17 cellular contexts compared by ENCODE assay signal in the genomic region with DNA sequence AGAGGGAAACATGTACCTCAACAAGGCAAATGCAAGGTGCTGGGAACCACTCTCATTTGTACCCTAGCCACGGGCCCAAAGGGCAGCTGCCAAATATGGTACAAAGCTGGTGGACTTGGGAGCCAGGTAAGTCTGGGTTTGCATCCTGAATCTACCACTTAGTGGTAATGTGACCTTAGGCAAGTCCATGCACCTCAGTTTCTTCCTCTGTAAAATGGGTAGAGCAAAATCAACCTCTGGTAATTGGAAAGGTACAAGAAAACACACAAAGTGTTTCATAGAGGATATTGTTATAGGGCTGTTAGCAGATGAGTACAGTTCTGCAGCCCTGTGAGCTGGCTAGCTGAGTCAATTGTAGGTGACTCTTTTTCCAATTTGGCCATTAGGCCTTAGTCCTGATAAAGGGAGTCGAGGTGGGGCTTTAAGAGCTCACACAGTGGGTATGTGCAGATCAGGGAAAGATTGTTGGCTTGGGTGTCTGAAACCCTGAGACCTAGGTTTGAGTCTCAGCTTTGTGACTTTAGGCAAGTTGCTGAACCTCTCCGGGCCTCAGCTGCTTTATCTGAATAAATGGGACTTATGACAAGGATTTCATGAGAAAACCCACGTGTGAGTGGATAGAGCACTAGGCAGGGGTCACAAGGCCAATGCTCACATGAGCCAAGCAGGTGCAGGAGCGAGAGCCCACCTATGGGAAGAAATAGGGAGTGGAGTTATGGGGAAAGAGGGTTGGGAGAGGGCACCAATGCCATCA.
DNase-seq lines count a peak whose midpoint lies in the region; ATAC-seq lines count a peak whose summit lies in the region.
"Had no signal": no experiment of that assay in that cellular context is flagged by ENCODE, and none has a peak within 500 bp of the region (broad histone marks: within the 10 kb centered on the region; RNA-seq: fewer than 3 reads in every experiment).

No MANE protein-coding gene starts in this region.

- H3K27ac Mint-ChIP-seq in activated T-cell treated with anti-CD3 and anti-CD28 coated beads, Interleukin-2, amount 50 U/mL, for 72 hours = no peak overlapping the region
- H3K27ac Mint-ChIP-seq in activated T-helper 17 cell treated with anti-CD3 and anti-CD28 coated beads, Interleukin-2, amount 50 U/mL, for 72 hours = no peak overlapping the region
- H3K27ac Mint-ChIP-seq in natural killer cell treated with Interleukin-12 subunit alpha and Interleukin-12 subunit beta and Interleukin-15 and Interleukin-18, amount 100 ng/mL, for 72 hours = no peak overlapping the region
- no peak overlapping the region for H3K27ac Mint-ChIP-seq in activated T-helper 1 cell treated with anti-CD3 and anti-CD28 coated beads, Interleukin-12 subunit alpha, Interleukin-12 subunit beta, Interleukin-2, Interleukin-4 antibody, amounts not matched to agents 30 ng/mL and 10 ng/mL and 1 ng/mL, durations not matched to agents 14 hours and 24 hours and 36 hours
- H3K27ac Mint-ChIP-seq: CD4-positive, alpha-beta memory T cell had no signal

- H3K4me3 ChIP-seq in GM23248 = no peak overlapping the region
- H3K4me3 ChIP-seq: BLaER1 had no signal

- H3K9me3 Mint-ChIP-seq in activated T-cell treated with anti-CD3 and anti-CD28 coated beads, Interleukin-2, amount 50 U/mL, for 72 hours = peaks cover 0 to 2% of the 10 kb centered on the region in 2 donors
- no peaks in the 10 kb centered on the region for H3K9me3 Mint-ChIP-seq in activated T-helper 17 cell treated with anti-CD3 and anti-CD28 coated beads, Interleukin-2, amount 50 U/mL, for 72 hours
- H3K9me3 Mint-ChIP-seq in natural killer cell treated with Interleukin-12 subunit alpha and Interleukin-12 subunit beta and Interleukin-15 and Interleukin-18, amount 100 ng/mL, for 72 hours = no peaks in the 10 kb centered on the region
- H3K9me3 Mint-ChIP-seq in activated T-helper 1 cell treated with anti-CD3 and anti-CD28 coated beads, Interleukin-12 subunit alpha, Interleukin-12 subunit beta, Interleukin-2, Interleukin-4 antibody, amounts not matched to agents 30 ng/mL and 10 ng/mL and 1 ng/mL, durations not matched to agents 14 hours and 24 hours and 36 hours = no peaks in the 10 kb centered on the region
- H3K9me3 Mint-ChIP-seq: CD4-positive, alpha-beta memory T cell had no signal

- intact Hi-C loops in activated T-helper 1 cell treated with anti-CD3 and anti-CD28 coated beads, Interleukin-12 subunit alpha, Interleukin-12 subunit beta, Interleukin-2, Interleukin-4 antibody, amounts not matched to agents 30 ng/mL and 10 ng/mL and 1 ng/mL, durations not matched to agents 14 hours and 24 hours and 36 hours (cut with micrococcal nuclease) = loop anchor here (2.0 to 5.0 kb wide), 2 partner anchors 86 to 131 kb away; no protein-coding TSS in a partner anchor

- no peak overlapping the region for H3K4me3 Mint-ChIP-seq in activated T-cell treated with anti-CD3 and anti-CD28 coated beads, Interleukin-2, amount 50 U/mL, for 72 hours
- no peak overlapping the region for H3K4me3 Mint-ChIP-seq in activated T-helper 17 cell treated with anti-CD3 and anti-CD28 coated beads, Interleukin-2, amount 50 U/mL, for 72 hours
- no peak overlapping the region for H3K4me3 Mint-ChIP-seq in natural killer cell treated with Interleukin-12 subunit alpha and Interleukin-12 subunit beta and Interleukin-15 and Interleukin-18, amount 100 ng/mL, for 72 hours
- H3K4me3 Mint-ChIP-seq in activated T-helper 1 cell treated with anti-CD3 and anti-CD28 coated beads, Interleukin-12 subunit alpha, Interleukin-12 subunit beta, Interleukin-2, Interleukin-4 antibody, amounts not matched to agents 30 ng/mL and 10 ng/mL and 1 ng/mL, durations not matched to agents 14 hours and 24 hours and 36 hours = no peak overlapping the region
- H3K4me3 Mint-ChIP-seq: CD4-positive, alpha-beta memory T cell had no signal

- peaks cover 14% of the 10 kb centered on the region for H3K4me1 ChIP-seq in GM23248 (ENCODE audit: insufficient read depth)
- H3K4me1 ChIP-seq: BLaER1 had no signal

- no peaks in the 10 kb centered on the region for H3K36me3 Mint-ChIP-seq in activated T-cell treated with anti-CD3 and anti-CD28 coated beads, Interleukin-2, amount 50 U/mL, for 72 hours (ENCODE audit: insufficient read depth in 2 of 2)
- H3K36me3 Mint-ChIP-seq in activated T-helper 17 cell treated with anti-CD3 and anti-CD28 coated beads, Interleukin-2, amount 50 U/mL, for 72 hours (ENCODE audit: low read depth) = no peaks in the 10 kb centered on the region
- H3K36me3 Mint-ChIP-seq in natural killer cell treated with Interleukin-12 subunit alpha and Interleukin-12 subunit beta and Interleukin-15 and Interleukin-18, amount 100 ng/mL, for 72 hours = no peaks in the 10 kb centered on the region
- H3K36me3 Mint-ChIP-seq in activated T-helper 1 cell treated with anti-CD3 and anti-CD28 coated beads, Interleukin-12 subunit alpha, Interleukin-12 subunit beta, Interleukin-2, Interleukin-4 antibody, amounts not matched to agents 30 ng/mL and 10 ng/mL and 1 ng/mL, durations not matched to agents 14 hours and 24 hours and 36 hours (ENCODE audit: low read depth) = no peaks in the 10 kb centered on the region
- H3K36me3 Mint-ChIP-seq: CD4-positive, alpha-beta memory T cell had no signal

- ATAC-seq in activated T-cell treated with anti-CD3 and anti-CD28 coated beads, Interleukin-2, amount 50 U/mL, for 72 hours (replicated peaks in 1 of 2) = peak; percentile 15 to 19
- ATAC-seq in activated T-helper 17 cell treated with anti-CD3 and anti-CD28 coated beads, Interleukin-2, amount 50 U/mL, for 72 hours (replicated peaks) = peak; percentile 16
- ATAC-seq in natural killer cell treated with Interleukin-12 subunit alpha and Interleukin-12 subunit beta and Interleukin-15 and Interleukin-18, amount 100 ng/mL, for 72 hours = peak; percentile 3 to 17
- ATAC-seq: Right ventricle myocardium inferior had no signal

- no peaks in the 10 kb centered on the region for H3K36me3 ChIP-seq in GM23248 (ENCODE audit: low read depth)
- H3K36me3 ChIP-seq: BLaER1 had no signal

- no peak overlapping the region for H2AFZ ChIP-seq in GM23248

- H3K27ac ChIP-seq in GM23248 = no peak overlapping the region
- H3K27ac ChIP-seq: BLaER1, KMS-11 had no signal

- DNase-seq in activated T-cell treated with anti-CD3 and anti-CD28 coated beads, Interleukin-2, amount 50 U/mL, for 72 hours = no peak
- DNase-seq in activated T-cell treated with anti-CD3 and anti-CD28 coated beads, Interleukin-2, amount 50 U/mL, for 1 hour = no peak
- DNase-seq in KBM-7 (peak; percentile 3), GM23248 (no peak)
- DNase-seq in natural killer cell treated with Interleukin-12 subunit alpha and Interleukin-12 subunit beta and Interleukin-15 and Interleukin-18, amount 100 ng/mL, for 72 hours (ENCODE audit: low spot score) = no peak
- DNase-seq in activated T-helper 1 cell treated with anti-CD3 and anti-CD28 coated beads, Interleukin-12 subunit alpha, Interleukin-12 subunit beta, Interleukin-2, Interleukin-4 antibody, amounts not matched to agents 30 ng/mL and 10 ng/mL and 1 ng/mL, durations not matched to agents 14 hours and 24 hours and 36 hours (ENCODE audit: low spot score) = no peak
- DNase-seq: Calu3, DMS79, MV-4-11, NCI-H1694 treated with DMSO at 0.1 percent for 48 hours, NCI-H510A, NCI-H774 had no signal

- H3K4me1 Mint-ChIP-seq in activated T-cell treated with anti-CD3 and anti-CD28 coated beads, Interleukin-2, amount 50 U/mL, for 72 hours (ENCODE audit: low read depth) = no peaks in the 10 kb centered on the region
- H3K4me1 Mint-ChIP-seq in activated T-helper 17 cell treated with anti-CD3 and anti-CD28 coated beads, Interleukin-2, amount 50 U/mL, for 72 hours = no peaks in the 10 kb centered on the region
- no peaks in the 10 kb centered on the region for H3K4me1 Mint-ChIP-seq in natural killer cell treated with Interleukin-12 subunit alpha and Interleukin-12 subunit beta and Interleukin-15 and Interleukin-18, amount 100 ng/mL, for 72 hours (ENCODE audit: low read depth in 2 of 2)
- H3K4me1 Mint-ChIP-seq in activated T-helper 1 cell treated with anti-CD3 and anti-CD28 coated beads, Interleukin-12 subunit alpha, Interleukin-12 subunit beta, Interleukin-2, Interleukin-4 antibody, amounts not matched to agents 30 ng/mL and 10 ng/mL and 1 ng/mL, durations not matched to agents 14 hours and 24 hours and 36 hours (ENCODE audit: low read depth) = no peaks in the 10 kb centered on the region

- H3K79me2 ChIP-seq in GM23248 (ENCODE audit: insufficient read depth) = no peaks in the 10 kb centered on the region

- H3K4me2 ChIP-seq in GM23248 (ENCODE audit: unreplicated experiment) = no peak overlapping the region
- H3K4me2 ChIP-seq: BLaER1, KMS-11 had no signal

- no peaks in the 10 kb centered on the region for H3K9me2 ChIP-seq in GM23248 (ENCODE audit: insufficient read depth)

- peaks cover 13% of the 10 kb centered on the region for H3F3A ChIP-seq in GM23248 (ENCODE audit: insufficient read depth)

- no peak overlapping the region for H3K9ac ChIP-seq in GM23248
- H3K9ac ChIP-seq: BLaER1, KMS-11 had no signal

- 70 to 72% methylated on average over 5 of the region's 5 CpGs for WGBS in GM23248 (ENCODE audit: low coverage in 1 of 2, low lambda C conversion rate in 2 of 2, missing lambda C conversion rate in 2 of 2), 2 experiments

- H3K27me3 Mint-ChIP-seq in activated T-cell treated with anti-CD3 and anti-CD28 coated beads, Interleukin-2, amount 50 U/mL, for 72 hours (ENCODE audit: low read depth) = no peaks in the 10 kb centered on the region
- H3K27me3 Mint-ChIP-seq in activated T-helper 17 cell treated with anti-CD3 and anti-CD28 coated beads, Interleukin-2, amount 50 U/mL, for 72 hours = no peaks in the 10 kb centered on the region
- no peaks in the 10 kb centered on the region for H3K27me3 Mint-ChIP-seq in natural killer cell treated with Interleukin-12 subunit alpha and Interleukin-12 subunit beta and Interleukin-15 and Interleukin-18, amount 100 ng/mL, for 72 hours
- no peaks in the 10 kb centered on the region for H3K27me3 Mint-ChIP-seq in activated T-helper 1 cell treated with anti-CD3 and anti-CD28 coated beads, Interleukin-12 subunit alpha, Interleukin-12 subunit beta, Interleukin-2, Interleukin-4 antibody, amounts not matched to agents 30 ng/mL and 10 ng/mL and 1 ng/mL, durations not matched to agents 14 hours and 24 hours and 36 hours (ENCODE audit: insufficient read depth)
- H3K27me3 Mint-ChIP-seq: CD4-positive, alpha-beta memory T cell had no signal

- H4K20me1 ChIP-seq in GM23248 (ENCODE audit: insufficient read depth) = no peaks in the 10 kb centered on the region
- H4K20me1 ChIP-seq: BLaER1 had no signal

- in situ Hi-C loops in KBM-7 (cut with MboI; ENCODE audit: low pct_unique_long_range_greater_than_20kb, low sequenced_read_pairs) (no loop called here), GM23248 (cut with MboI) (no loop called here)

- no peaks in the 10 kb centered on the region for H3K9me3 ChIP-seq in GM23248 (ENCODE audit: low read depth)
- H3K9me3 ChIP-seq: BLaER1 had no signal

- H3K27me3 ChIP-seq in GM23248 (replicated peaks; ENCODE audit: insufficient read depth) = no peaks in the 10 kb centered on the region
- H3K27me3 ChIP-seq: BLaER1 had no signal
